12 cellular contexts compared by ENCODE assay signal in the genomic region with DNA sequence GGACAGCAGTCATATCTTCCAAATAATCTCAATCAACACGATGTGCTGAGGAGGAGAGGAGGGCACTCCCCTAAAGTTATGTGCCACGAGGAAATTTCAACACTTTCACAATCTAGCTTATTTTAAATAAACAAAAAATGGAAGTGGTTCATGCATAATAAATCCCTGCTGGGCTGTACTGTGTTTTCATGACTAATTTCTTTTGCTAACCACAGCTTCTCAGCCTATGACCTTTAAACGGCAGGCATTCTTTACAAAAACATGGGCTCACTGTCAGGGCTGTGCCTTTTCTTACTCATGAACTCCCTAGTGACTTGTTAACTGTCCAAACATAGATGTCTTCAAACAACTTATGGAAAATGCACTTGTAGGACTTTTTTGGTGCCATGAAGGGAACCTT.
DNase-seq lines count a peak whose midpoint lies in the region; ATAC-seq, FAIRE-seq and TF ChIP-seq lines count a peak whose summit lies in the region.
"Had no signal": no experiment of that assay in that cellular context is flagged by ENCODE, and none has a peak within 500 bp of the region (broad histone marks: within the 10 kb centered on the region; RNA-seq: fewer than 3 reads in every experiment).

No MANE protein-coding gene starts in this region.

- intact Hi-C loops in left cardiac atrium (cut with DNase I) (no loop called here), left ventricle myocardium inferior (cut with micrococcal nuclease) (no loop called here), uterus (cut with DNase I; ENCODE audit: low total_unique reads) (no loop called here)

- peak; percentile 44 to 97 for ATAC-seq in left cardiac atrium

- H3K4me1 ChIP-seq in left ventricle myocardium inferior (peaks cover 8% of the 10 kb centered on the region), uterus (no peaks in the 10 kb centered on the region)

- H3K27me3 ChIP-seq in left ventricle myocardium inferior (ENCODE audit: low read depth) = no peaks in the 10 kb centered on the region
- no peaks in the 10 kb centered on the region for H3K27me3 ChIP-seq in uterus
- H3K27me3 ChIP-seq: neutrophil had no signal

- H3K36me3 ChIP-seq in left ventricle myocardium inferior (no peaks in the 10 kb centered on the region), uterus (no peaks in the 10 kb centered on the region)
- H3K36me3 ChIP-seq: neutrophil had no signal

- DNase-seq in left cardiac atrium (no peak), left ventricle myocardium inferior (no peak), SW 1271 (lab: John Stamatoyannopoulos, UW) (peak; percentile 30 to 88), foreskin melanocyte (peak; percentile 80), uterus (no peak), D721Med (ENCODE audit: insufficient read length, low spot score) (no peak)
- DNase-seq in stimulated activated CD4-positive, alpha-beta T cell treated with anti-CD3 and anti-CD28 coated beads, Interleukin-1b, Interleukin-23, amount 100 ng/mL, for 48 hours = no peak
- DNase-seq in activated effector memory CD4-positive, alpha-beta T cell treated with Interleukin-2 at 50 U/mL for 16 hours = no peak
- DNase-seq: CD4-positive, CD25-positive, alpha-beta regulatory T cell; NK-92 treated with Interleukin-12 subunit alpha and Interleukin-12 subunit beta, amount 100 ng/mL, for 24 hours; stimulated activated naive CD4-positive, alpha-beta T cell treated with Interleukin-2 at 50 U/mL for 16 hours had no signal

- FAIRE-seq in D721Med (lab: Jason Lieb, UNC) = no peak

- H3K4me3 ChIP-seq in left ventricle myocardium inferior (no peak overlapping the region), uterus (no peak overlapping the region)

- TF ChIP-seq CTCF in left ventricle myocardium inferior (IDR thresholded peaks at IDR 0.05; ENCODE audit: borderline replicate concordance) = no peak
- TF ChIP-seq CTCF in uterus (IDR thresholded peaks at IDR 0.05) = no peak
- TF ChIP-seq CTCF in D721Med (IDR thresholded peaks at IDR 0.05; ENCODE audit: insufficient read depth, missing control alignments) = no peak

- no peaks in the 10 kb centered on the region for H3K9me3 ChIP-seq in left ventricle myocardium inferior (replicated peaks)
- H3K9me3 ChIP-seq in uterus = no peaks in the 10 kb centered on the region
- H3K9me3 ChIP-seq: neutrophil had no signal

- no peak for TF ChIP-seq POLR2A in uterus (IDR thresholded peaks at IDR 0.05)

- H3K27ac ChIP-seq in left ventricle myocardium inferior (replicated peaks) (no peak overlapping the region), uterus (peak overlapping the region; percentile 28 to 52)
- H3K27ac ChIP-seq: neutrophil had no signal

Comparison
In these comparisons a context has a peak if more than half of its experiments do, and no peak if none do; other contexts are left out.
1. DNase-seq: peak in SW 1271 (2 of 2) and foreskin melanocyte (single experiment); none in left cardiac atrium (single experiment), left ventricle myocardium inferior (single experiment), uterus (0 of 2), stimulated activated CD4-positive, alpha-beta T cell treated with anti-CD3 and anti-CD28 coated beads, Interleukin-1b, Interleukin-23, amount 100 ng/mL, for 48 hours (single experiment), activated effector memory CD4-positive, alpha-beta T cell treated with Interleukin-2 at 50 U/mL for 16 hours (single experiment) and D721Med (single experiment).